ENCODE assay signal across 10 cellular contexts in the genomic region with DNA sequence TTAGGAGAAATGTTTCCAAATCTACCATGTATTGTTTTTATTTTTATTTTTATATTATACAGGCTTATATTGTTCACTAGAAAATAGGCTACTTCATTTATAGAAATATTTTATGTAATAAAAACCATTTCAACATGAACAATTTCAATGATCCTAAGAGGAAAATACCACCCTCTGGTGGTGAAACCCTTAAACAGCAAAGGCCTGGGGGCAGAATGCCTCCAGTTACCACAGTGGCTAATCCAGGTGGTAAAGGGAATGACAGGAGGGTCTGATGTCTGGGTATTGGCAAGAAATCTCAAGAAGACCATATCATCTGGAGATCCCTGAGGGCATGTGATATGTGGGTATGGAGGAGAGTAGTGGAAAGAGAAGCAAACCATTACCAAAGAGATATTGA. TPM values are rescaled to one million over a fixed set of nuclear protein-coding genes. Genes with fewer than 3 reads are reported as not detected.
A peak's percentile ranks its signal among the peaks of the same experiment; 100 is the strongest.
DNase-seq lines count a peak whose midpoint lies in the region; TF ChIP-seq lines count a peak whose summit lies in the region.
"Had no signal": no experiment of that assay in that cellular context is flagged by ENCODE, and none has a peak within 500 bp of the region (broad histone marks: within the 10 kb centered on the region; RNA-seq: fewer than 3 reads in every experiment).

No MANE protein-coding gene starts in this region.

- H2BK5ac ChIP-seq in neuronal stem cell (ENCODE audit: low read length): no peak overlapping the region

- H3K4me1 ChIP-seq in colonic mucosa (no peaks in the 10 kb centered on the region), neuronal stem cell (ENCODE audit: control insufficient read depth in 2 of 2, insufficient read depth in 1 of 2, low read depth in 1 of 2, low read length in 2 of 2) (peaks cover 0 to 26% of the 10 kb centered on the region in 2 donors), right atrium auricular region (no peaks in the 10 kb centered on the region)

- H2AK5ac ChIP-seq in neuronal stem cell (ENCODE audit: low read depth, low read length): no peak overlapping the region

- DNase-seq in ELR (ENCODE audit: low read depth): peak; percentile 13
- DNase-seq in colonic mucosa: no peak
- DNase-seq in neural crest cell (ENCODE audit: low read depth, low spot score): no peak
- no peak for DNase-seq in neuronal stem cell (ENCODE audit: low spot score)
- no peak for DNase-seq in stimulated activated CD4-positive, alpha-beta T cell treated with anti-CD3 and anti-CD28 coated beads, Interleukin-4, amount 100 ng/mL, for 24 hours
- no peak for DNase-seq in activated gamma-delta T cell treated with Interleukin-2 at 50 U/mL for 16 hours
- DNase-seq in right atrium auricular region (ENCODE audit: low spot score): no peak
- DNase-seq: activated effector memory CD4-positive, alpha-beta T cell treated with anti-CD3 and anti-CD28 coated beads, Interleukin-2, amount 50 U/mL, for 16 hours; left colon had no signal

- no peak overlapping the region for H3K27ac Mint-ChIP-seq in neural crest cell (ENCODE audit: unreplicated experiment)

- H3K9me3 Mint-ChIP-seq in neural crest cell: peaks cover 2% of the 10 kb centered on the region

- no peaks in the 10 kb centered on the region for H3K27me3 ChIP-seq in colonic mucosa
- H3K27me3 ChIP-seq in neuronal stem cell (ENCODE audit: control insufficient read depth in 3 of 3, insufficient read depth in 3 of 3, low read depth in 1 of 3, low read length in 3 of 3): no peaks in the 10 kb centered on the region
- no peaks in the 10 kb centered on the region for H3K27me3 ChIP-seq in right atrium auricular region

- TF ChIP-seq CTCF in LNCAP (IDR thresholded peaks at IDR 0.05): peak; percentile 52
- TF ChIP-seq CTCF in colonic mucosa (IDR thresholded peaks at IDR 0.05): peak; percentile 31
- peak; percentile 48 for TF ChIP-seq CTCF in neural crest cell (conservative IDR thresholded peaks at IDR 0.05)
- TF ChIP-seq CTCF in right atrium auricular region (IDR thresholded peaks at IDR 0.05): no peak

- H3K36me3 Mint-ChIP-seq in neural crest cell (ENCODE audit: low read depth): no peaks in the 10 kb centered on the region

- no peaks in the 10 kb centered on the region for H3K79me1 ChIP-seq in neuronal stem cell (ENCODE audit: low read depth, low read length)

- H3K18ac ChIP-seq in neuronal stem cell (ENCODE audit: low read length): no peak overlapping the region

- H4K91ac ChIP-seq in neuronal stem cell (ENCODE audit: low read depth, low read length, poor library complexity): no peak overlapping the region

- no peak overlapping the region for H3K4me3 Mint-ChIP-seq in neural crest cell

- H3K27ac ChIP-seq in colonic mucosa: no peak overlapping the region
- no peak overlapping the region for H3K27ac ChIP-seq in neuronal stem cell (replicated peaks; ENCODE audit: low read length)
- H3K27ac ChIP-seq in right atrium auricular region: no peak overlapping the region

- H3K23ac ChIP-seq in neuronal stem cell (ENCODE audit: low read depth, low read length, poor library complexity): no peak overlapping the region

- H2AFZ ChIP-seq in neuronal stem cell (ENCODE audit: low read length): no peak overlapping the region

- H4K8ac ChIP-seq in neuronal stem cell (ENCODE audit: low read depth, low read length): no peak overlapping the region

- no peak overlapping the region for H3K9ac ChIP-seq in colonic mucosa (ENCODE audit: low read depth in 2 of 2, low read length in 2 of 2)
- H3K9ac ChIP-seq in neuronal stem cell (ENCODE audit: low read depth, low read length, poor library complexity): no peak overlapping the region

- H3K4ac ChIP-seq in neuronal stem cell (ENCODE audit: low read length): no peak overlapping the region

- no peaks in the 10 kb centered on the region for H3K36me3 ChIP-seq in colonic mucosa
- no peaks in the 10 kb centered on the region for H3K36me3 ChIP-seq in neuronal stem cell (replicated peaks in 1 of 2; ENCODE audit: control insufficient read depth in 2 of 2, insufficient read depth in 2 of 2, low read length in 2 of 2)
- no peaks in the 10 kb centered on the region for H3K36me3 ChIP-seq in right atrium auricular region

- H3K27me3 Mint-ChIP-seq in neural crest cell (ENCODE audit: low read depth): no peaks in the 10 kb centered on the region

- no peak overlapping the region for H2BK12ac ChIP-seq in neuronal stem cell (ENCODE audit: low read length)

- H3K9me3 ChIP-seq in colonic mucosa (no peaks in the 10 kb centered on the region), neuronal stem cell (replicated peaks in 1 of 2; ENCODE audit: control insufficient read depth in 2 of 2, insufficient read depth in 1 of 2, low read depth in 1 of 2, low read length in 2 of 2) (no peaks in the 10 kb centered on the region), right atrium auricular region (no peaks in the 10 kb centered on the region)

- H3K4me2 ChIP-seq in neuronal stem cell (ENCODE audit: insufficient read depth, low read length, poor library complexity, severe bottlenecking): no peak overlapping the region

- no peak overlapping the region for H3K4me3 ChIP-seq in colonic mucosa
- H3K4me3 ChIP-seq in neuronal stem cell (ENCODE audit: low read length in 2 of 2): no peak overlapping the region
- no peak overlapping the region for H3K4me3 ChIP-seq in right atrium auricular region

- no peak overlapping the region for H3K14ac ChIP-seq in neuronal stem cell (ENCODE audit: low read length)

- no peak overlapping the region for H2BK120ac ChIP-seq in neuronal stem cell (ENCODE audit: low read depth, low read length)

- intact Hi-C loops in colonic mucosa (cut with DNase I): no loop called here

- no peak overlapping the region for H2BK15ac ChIP-seq in neuronal stem cell (ENCODE audit: low read length)

- H3K4me1 Mint-ChIP-seq in neural crest cell: peaks cover 25% of the 10 kb centered on the region

RNA-seq across cellular contexts. Expression of a gene that starts 19.3 kb away (rescaled TPM):
- total RNA-seq in colonic mucosa (10 to 100 TPM in 1 of 2 donors, 1 to 10 TPM in 1; 9.5 to 12.8 TPM), neural crest cell (0.12 TPM in 1 of 2 replicates, not detected in the other), right atrium auricular region (under 1 TPM in 1 of 2 donors, not detected in 1; 0.26 TPM)
- polyA plus RNA-seq in neuronal stem cell (2013, experiment 1 of 2): 0.42 TPM
- 0.44 TPM for polyA plus RNA-seq in neuronal stem cell (2013, experiment 2 of 2)

Comparison
In these comparisons a context has a peak if more than half of its experiments do, and no peak if none do; other contexts are left out.
1. CTCF ChIP-seq: peak in LNCAP (single experiment), colonic mucosa (single experiment) and neural crest cell (single experiment); none in right atrium auricular region (0 of 2).